In the genomic region with DNA sequence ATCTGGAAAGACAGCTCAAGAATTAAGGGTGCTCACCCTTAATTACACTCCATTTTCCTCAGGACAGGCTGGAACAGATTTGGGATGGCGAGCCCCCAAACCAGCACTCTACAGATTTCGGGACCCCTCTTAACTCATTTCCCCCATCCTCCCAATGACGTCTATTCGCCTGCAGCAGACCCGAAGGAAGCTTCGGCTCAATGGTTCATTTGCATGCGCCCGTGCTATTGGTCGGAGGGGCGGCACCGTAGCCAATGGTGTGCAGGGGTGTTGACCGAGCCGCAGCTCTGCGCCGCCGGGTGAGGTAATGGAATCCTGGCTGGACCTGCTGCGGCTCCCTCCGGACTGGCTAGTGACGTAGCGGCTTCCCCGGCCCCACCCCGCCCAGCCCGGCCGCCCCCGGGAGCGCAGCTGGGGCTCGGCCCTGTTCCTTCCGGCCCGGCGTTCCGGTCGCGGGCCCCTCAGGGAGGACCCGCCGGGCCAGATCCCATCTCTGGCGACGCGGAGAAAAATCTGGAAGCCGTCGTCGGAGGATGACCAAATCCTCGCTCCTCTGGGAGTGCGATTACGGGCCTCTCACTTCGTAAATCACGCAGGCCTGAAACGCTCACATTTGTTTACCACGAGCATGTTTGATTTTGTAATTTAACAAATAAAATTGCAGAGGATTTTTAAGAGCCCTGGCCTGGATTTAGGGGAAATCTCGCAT, we compare ENCODE assay signal across 8 cellular contexts. TPM values are rescaled to one million over a fixed set of nuclear protein-coding genes. Genes with fewer than 3 reads are reported as not detected.
DNase-seq lines count a peak whose midpoint lies in the region; ATAC-seq and TF ChIP-seq lines count a peak whose summit lies in the region.

No MANE protein-coding gene starts in this region.

- H3K36me3 ChIP-seq in BLaER1, result no peaks in the 10 kb centered on the region
- H3K36me3 ChIP-seq in left lung, result no peaks in the 10 kb centered on the region

- no peaks in the 10 kb centered on the region for H4K20me1 ChIP-seq in BLaER1

- peak overlapping the region; percentile 71; the same call in 1 of the 2 replicates for H3K9ac ChIP-seq in BLaER1

- peak overlapping the region; percentile 81 for H3K4me3 Mint-ChIP-seq in activated CD4-positive, alpha-beta T cell treated with anti-CD3 and anti-CD28 coated beads, Interleukin-2, amount 10 ng/mL, durations not matched to agents 24 days and 14 days

- no peaks in the 10 kb centered on the region for H3K9me3 Mint-ChIP-seq in activated CD4-positive, alpha-beta T cell treated with anti-CD3 and anti-CD28 coated beads, Interleukin-2, amount 10 ng/mL, durations not matched to agents 24 days and 14 days

- H3K4me1 ChIP-seq in BLaER1 (peaks cover 74% of the 10 kb centered on the region), left lung (peaks cover 18 to 44% of the 10 kb centered on the region in 2 donors)

- intact Hi-C loops in activated CD4-positive, alpha-beta T cell treated with anti-CD3 and anti-CD28 coated beads, Interleukin-2, amount 10 ng/mL, durations not matched to agents 24 days and 14 days (cut with micrococcal nuclease), result loop anchor here (1.0 to 2.0 kb wide), 3 partner anchors 10 to 36 kb away; a partner anchor contains a TSS
- intact Hi-C loops in left lung (cut with DNase I), result no loop called here

- H3K9me3 ChIP-seq in BLaER1 (no peaks in the 10 kb centered on the region), left lung (no peaks in the 10 kb centered on the region)

- no peaks in the 10 kb centered on the region for H3K36me3 Mint-ChIP-seq in activated CD4-positive, alpha-beta T cell treated with anti-CD3 and anti-CD28 coated beads, Interleukin-2, amount 10 ng/mL, durations not matched to agents 24 days and 14 days (ENCODE audit: low read depth)

- peaks cover 37% of the 10 kb centered on the region for H3K4me1 Mint-ChIP-seq in activated CD4-positive, alpha-beta T cell treated with anti-CD3 and anti-CD28 coated beads, Interleukin-2, amount 10 ng/mL, durations not matched to agents 24 days and 14 days

- H3K27me3 Mint-ChIP-seq in activated CD4-positive, alpha-beta T cell treated with anti-CD3 and anti-CD28 coated beads, Interleukin-2, amount 10 ng/mL, durations not matched to agents 24 days and 14 days, result peaks cover 20% of the 10 kb centered on the region

- H3K27ac ChIP-seq in BLaER1 (peak overlapping the region; percentile 76), coronary artery (peak overlapping the region; percentile 89 to 94), left lung (peak overlapping the region; percentile 75 to 89)

- DNase-seq in NCI-H526 (lab: John Stamatoyannopoulos, UW) (peak; percentile 89 to 96), coronary artery (ENCODE audit: low spot score) (peak; percentile 100), left lung (peak; percentile 98 to 99)
- peak; percentile 97 for DNase-seq in activated CD4-positive, alpha-beta T cell treated with anti-CD3 and anti-CD28 coated beads, Interleukin-2, amount 10 ng/mL, durations not matched to agents 24 days and 14 days
- DNase-seq in stimulated activated CD4-positive, alpha-beta T cell treated with anti-CD3 and anti-CD28 coated beads, Interleukin-2, amount 100 ng/mL, for 4 hours (ENCODE audit: low read depth), result peak; percentile 81

- ATAC-seq in GM19324 (IDR thresholded peaks at IDR 0.05; ENCODE audit: low FRiP score, unreplicated experiment) (peak; percentile 90), HG03460 (IDR thresholded peaks at IDR 0.05; ENCODE audit: unreplicated experiment) (peak; percentile 92), left lung (peak; percentile 90)

- H3K4me3 ChIP-seq in BLaER1, result peak overlapping the region; percentile 60
- H3K4me3 ChIP-seq in coronary artery, result peak overlapping the region; percentile 63
- H3K4me3 ChIP-seq in left lung, result peak overlapping the region; percentile 2 to 34

- no peaks in the 10 kb centered on the region for H3K27me3 ChIP-seq in BLaER1
- peaks cover 0 to 27% of the 10 kb centered on the region in 2 donors for H3K27me3 ChIP-seq in left lung

- no peak for TF ChIP-seq CTCF in coronary artery (IDR thresholded peaks at IDR 0.05)
- no peak for TF ChIP-seq CTCF in left lung (IDR thresholded peaks at IDR 0.05)

- H3K27ac Mint-ChIP-seq in activated CD4-positive, alpha-beta T cell treated with anti-CD3 and anti-CD28 coated beads, Interleukin-2, amount 10 ng/mL, durations not matched to agents 24 days and 14 days, result peak overlapping the region; percentile 78

- H3K4me2 ChIP-seq in BLaER1, result peak overlapping the region; percentile 97

RNA-seq across cellular contexts. Expression of a gene that starts 18.3 kb away (rescaled TPM):
- total RNA-seq in activated CD4-positive, alpha-beta T cell treated with anti-CD3 and anti-CD28 coated beads, Interleukin-2, amount 10 ng/mL, durations not matched to agents 24 days and 14 days, result 55.0 and 57.7 TPM in 2 replicates
- total RNA-seq in left lung, result 100 to 1,000 TPM in 1 of 2 donors, 10 to 100 TPM in 1; 36.4 to 165 TPM

RNA-seq across cellular contexts. Expression of a gene that starts 26.2 kb away (rescaled TPM):
- 10.4 and 12.4 TPM in 2 replicates for total RNA-seq in activated CD4-positive, alpha-beta T cell treated with anti-CD3 and anti-CD28 coated beads, Interleukin-2, amount 10 ng/mL, durations not matched to agents 24 days and 14 days
- 10 to 100 TPM; 30.6 to 63.7 TPM for total RNA-seq in left lung

RNA-seq across cellular contexts. Expression of a gene that starts 36.8 kb away (rescaled TPM):
- total RNA-seq in activated CD4-positive, alpha-beta T cell treated with anti-CD3 and anti-CD28 coated beads, Interleukin-2, amount 10 ng/mL, durations not matched to agents 24 days and 14 days, result 51.2 and 61.4 TPM in 2 replicates
- total RNA-seq in left lung, result 10 to 100 TPM; 35.7 to 42.4 TPM

RNA-seq across cellular contexts. Expression of a gene that starts 46.6 kb away (rescaled TPM):
- 0.19 TPM in 1 of 2 replicates, not detected in the other for total RNA-seq in activated CD4-positive, alpha-beta T cell treated with anti-CD3 and anti-CD28 coated beads, Interleukin-2, amount 10 ng/mL, durations not matched to agents 24 days and 14 days
- 1 to 10 TPM in 1 of 2 donors, under 1 TPM in 1; 0.47 to 4.5 TPM for total RNA-seq in left lung

Comparison
In these comparisons a context has a peak if more than half of its experiments do, and no peak if none do; other contexts are left out.
1. Peak in every context shown above with its lines: DNase-seq, ATAC-seq, H3K4me3 ChIP-seq and H3K27ac ChIP-seq.